Comparison of ENCODE assay signal across 24 cellular contexts in the genomic region with DNA sequence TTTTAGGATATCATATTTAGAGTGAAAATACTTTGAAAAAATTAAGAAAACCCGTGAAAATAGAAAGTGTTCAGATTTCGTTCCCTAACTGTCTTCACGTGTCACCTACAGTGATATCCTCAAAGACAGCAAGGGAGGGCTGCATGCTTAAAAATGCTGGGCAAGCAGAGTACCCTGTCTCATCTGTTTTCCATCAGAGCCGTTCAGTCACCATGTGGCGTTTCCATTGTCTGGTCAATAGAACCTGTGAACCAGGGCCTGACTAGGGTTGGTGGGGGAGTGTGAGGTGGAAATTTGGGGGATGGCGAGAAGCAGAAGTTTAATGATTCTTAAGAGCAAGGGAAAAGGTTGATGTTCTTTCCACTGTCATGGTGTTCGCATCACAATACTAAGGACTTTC.
"Had no signal": no experiment of that assay in that cellular context is flagged by ENCODE, and none has a peak within 500 bp of the region (broad histone marks: within the 10 kb centered on the region; RNA-seq: fewer than 3 reads in every experiment).

No MANE protein-coding gene starts in this region.

- H2AFZ ChIP-seq: parathyroid adenoma had no signal

- H3K4me3 ChIP-seq: esophagus squamous epithelium, lung, right atrium auricular region, sigmoid colon, stomach, thyroid gland had no signal

- H3K36me3 Mint-ChIP-seq: memory B cell; natural killer cell; stimulated activated effector memory CD8-positive, alpha-beta T cell treated with anti-CD3 and anti-CD28 coated beads, Interleukin-12 subunit alpha, Interleukin-12 subunit beta, amount 100 ng/mL, for 72 hours had no signal

- H3K9me3 ChIP-seq: esophagus squamous epithelium, right atrium auricular region, sigmoid colon, stomach, thyroid gland had no signal

- DNase-seq: cortex of kidney; effector memory CD8-positive, alpha-beta T cell; erythroblast; esophagus squamous epithelium; foreskin melanocyte; head of caudate nucleus; kidney; natural killer cell; sigmoid colon; stimulated activated CD4-positive, alpha-beta T cell treated with anti-CD3 and anti-CD28 coated beads, Interleukin-2, amount 100 ng/mL, for 24 hours; stimulated activated CD4-positive, alpha-beta T cell treated with anti-CD3 and anti-CD28 coated beads, Interleukin-4, amount 100 ng/mL, for 24 hours; stimulated activated naive CD4-positive, alpha-beta T cell treated with Interleukin-2 at 50 U/mL for 16 hours; stomach; thyroid gland; trophoblast cell had no signal

- H3K27ac Mint-ChIP-seq: effector memory CD8-positive, alpha-beta T cell; memory B cell; natural killer cell; stimulated activated effector memory CD8-positive, alpha-beta T cell treated with anti-CD3 and anti-CD28 coated beads, Interleukin-12 subunit alpha, Interleukin-12 subunit beta, amount 100 ng/mL, for 72 hours had no signal

- H3K4me1 ChIP-seq: esophagus squamous epithelium, parathyroid adenoma, right atrium auricular region, thyroid gland had no signal

- H3K36me3 ChIP-seq: esophagus squamous epithelium, right atrium auricular region, sigmoid colon, stomach, thyroid gland had no signal

- H3K27me3 ChIP-seq: esophagus squamous epithelium, right atrium auricular region, sigmoid colon, stomach, thyroid gland had no signal

- H3K27me3 Mint-ChIP-seq: effector memory CD8-positive, alpha-beta T cell; memory B cell; progenitor cell of endocrine pancreas had no signal

- H3K4me3 Mint-ChIP-seq: effector memory CD8-positive, alpha-beta T cell; memory B cell; natural killer cell; neural crest cell; stimulated activated effector memory CD8-positive, alpha-beta T cell treated with anti-CD3 and anti-CD28 coated beads, Interleukin-12 subunit alpha, Interleukin-12 subunit beta, amount 100 ng/mL, for 72 hours had no signal

- H3K9me3 Mint-ChIP-seq: effector memory CD8-positive, alpha-beta T cell; memory B cell; natural killer cell; neural crest cell had no signal

- H3K79me2 ChIP-seq: parathyroid adenoma had no signal

- FAIRE-seq: endometrium, kidney had no signal

- H3K9ac ChIP-seq: parathyroid adenoma had no signal

- ATAC-seq: effector memory CD8-positive, alpha-beta T cell; left lobe of liver; natural killer cell; stimulated activated effector memory CD8-positive, alpha-beta T cell treated with anti-CD3 and anti-CD28 coated beads, Interleukin-12 subunit alpha, Interleukin-12 subunit beta, amount 100 ng/mL, for 72 hours had no signal

- H3K4me1 Mint-ChIP-seq: memory B cell; natural killer cell; stimulated activated effector memory CD8-positive, alpha-beta T cell treated with anti-CD3 and anti-CD28 coated beads, Interleukin-12 subunit alpha, Interleukin-12 subunit beta, amount 100 ng/mL, for 72 hours had no signal

- H3K27ac ChIP-seq: esophagus squamous epithelium, parathyroid adenoma, right atrium auricular region, sigmoid colon, stomach, thyroid gland had no signal
